Comparison of ENCODE assay signal across 8 cellular contexts in the genomic region with DNA sequence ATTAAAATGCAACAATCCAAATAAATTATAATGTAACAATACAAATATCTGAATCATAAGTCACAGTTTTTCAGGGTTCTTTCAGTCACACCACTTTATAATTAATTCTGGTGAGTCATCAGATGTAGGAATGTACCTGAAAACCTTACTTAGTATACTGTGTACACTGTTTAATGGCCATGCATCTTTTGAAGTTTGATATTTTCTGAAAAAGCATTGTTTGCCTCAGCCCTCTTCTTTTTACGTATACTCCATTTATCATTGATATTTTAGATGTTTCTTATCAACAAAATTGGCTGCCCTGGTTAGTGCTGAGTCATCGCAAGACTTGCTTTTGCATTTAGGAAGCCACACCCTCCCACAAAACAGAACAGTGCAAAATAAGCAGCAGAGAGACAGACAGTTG.
DNase-seq lines count a peak whose midpoint lies in the region; ATAC-seq and TF ChIP-seq lines count a peak whose summit lies in the region.

No MANE protein-coding gene starts in this region.

- in situ Hi-C loops in astrocyte of the cerebellum (cut with HindIII; ENCODE audit: low sequenced_read_pairs) = no loop called here

- H3K9me3 Mint-ChIP-seq in activated naive CD4-positive, alpha-beta T cell treated with anti-CD3 and anti-CD28 coated beads, Interleukin-2, amount 10 ng/mL, durations not matched to agents 7 days and 5 days = no peaks in the 10 kb centered on the region

- peaks cover 7% of the 10 kb centered on the region for H3K4me1 Mint-ChIP-seq in activated naive CD4-positive, alpha-beta T cell treated with anti-CD3 and anti-CD28 coated beads, Interleukin-2, amount 10 ng/mL, durations not matched to agents 7 days and 5 days

- no peaks in the 10 kb centered on the region for H3K27me3 Mint-ChIP-seq in activated naive CD4-positive, alpha-beta T cell treated with anti-CD3 and anti-CD28 coated beads, Interleukin-2, amount 10 ng/mL, durations not matched to agents 7 days and 5 days

- H3K36me3 Mint-ChIP-seq in activated naive CD4-positive, alpha-beta T cell treated with anti-CD3 and anti-CD28 coated beads, Interleukin-2, amount 10 ng/mL, durations not matched to agents 7 days and 5 days = no peaks in the 10 kb centered on the region

- H3K4me3 ChIP-seq in astrocyte of the cerebellum (ENCODE audit: low read depth, low read length) = no peak overlapping the region

- ATAC-seq in HG03159 (IDR thresholded peaks at IDR 0.05; ENCODE audit: unreplicated experiment) (peak; percentile 80), HG03342 (IDR thresholded peaks at IDR 0.05; ENCODE audit: unreplicated experiment) (no peak)

- DNase-seq in activated naive CD4-positive, alpha-beta T cell treated with anti-CD3 and anti-CD28 coated beads, Interleukin-2, amount 10 ng/mL, durations not matched to agents 7 days and 5 days = peak; percentile 28
- DNase-seq in activated naive CD4-positive, alpha-beta T cell (lab: John Stamatoyannopoulos, UW) = no peak
- DNase-seq in astrocyte of the cerebellum (ENCODE audit: low read depth) (peak; percentile 13), smooth muscle cell of the brain vasculature (ENCODE audit: low read depth, low spot score) (peak; percentile 3), putamen (ENCODE audit: low spot score) (no peak)
- no peak for DNase-seq in stimulated activated CD8-positive, alpha-beta memory T cell treated with anti-CD3 and anti-CD28 coated beads, Interleukin-4, amount 100 ng/mL, for 48 hours

- no peak overlapping the region for H3K4me3 Mint-ChIP-seq in activated naive CD4-positive, alpha-beta T cell treated with anti-CD3 and anti-CD28 coated beads, Interleukin-2, amount 10 ng/mL, durations not matched to agents 7 days and 5 days

- H3K27ac Mint-ChIP-seq in activated naive CD4-positive, alpha-beta T cell treated with anti-CD3 and anti-CD28 coated beads, Interleukin-2, amount 10 ng/mL, durations not matched to agents 7 days and 5 days = no peak overlapping the region

- TF ChIP-seq CTCF in astrocyte of the cerebellum (IDR thresholded peaks at IDR 0.05; ENCODE audit: low read depth, low read length, missing control alignments) = no peak

- CTCF ChIA-PET in activated naive CD4-positive, alpha-beta T cell treated with anti-CD3 and anti-CD28 coated beads, Interleukin-2, amount 10 ng/mL, durations not matched to agents 7 days and 5 days (lab: Charles Lee) = no interaction called here

Comparison
In these comparisons a context has a peak if more than half of its experiments do, and no peak if none do; other contexts are left out.
1. DNase-seq: peak in activated naive CD4-positive, alpha-beta T cell treated with anti-CD3 and anti-CD28 coated beads, Interleukin-2, amount 10 ng/mL, durations not matched to agents 7 days and 5 days (single experiment), astrocyte of the cerebellum (single experiment) and smooth muscle cell of the brain vasculature (single experiment); none in activated naive CD4-positive, alpha-beta T cell (0 of 4), stimulated activated CD8-positive, alpha-beta memory T cell treated with anti-CD3 and anti-CD28 coated beads, Interleukin-4, amount 100 ng/mL, for 48 hours (single experiment) and putamen (single experiment).